Comparison of ENCODE assay signal across 12 cellular contexts in the genomic region with DNA sequence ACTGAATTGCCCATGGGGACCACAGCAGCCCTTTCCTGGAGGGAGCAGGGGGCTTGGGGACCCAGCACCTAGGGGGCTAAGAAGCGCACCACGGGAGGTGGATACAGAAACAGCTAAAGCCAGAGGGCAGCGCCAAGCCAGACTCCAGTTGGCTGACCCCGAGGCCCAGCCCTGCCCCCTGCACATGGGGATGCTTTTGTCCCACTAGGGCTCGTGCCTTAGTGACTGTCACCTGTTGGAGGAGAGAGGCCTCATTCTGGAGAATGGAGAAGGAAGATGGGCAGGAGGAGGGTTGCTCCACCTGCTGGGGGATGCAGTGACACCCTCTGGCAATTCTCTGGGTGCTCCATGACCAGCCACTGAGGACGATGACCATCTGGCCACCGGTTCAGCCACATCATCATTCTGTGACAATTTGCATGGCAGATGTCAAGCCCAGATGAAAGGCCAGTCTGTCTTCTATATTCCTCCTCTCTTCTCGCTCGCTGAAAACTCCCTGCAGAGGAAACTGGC.
DNase-seq lines count a peak whose midpoint lies in the region; ATAC-seq and TF ChIP-seq lines count a peak whose summit lies in the region.
"Had no signal": no experiment of that assay in that cellular context is flagged by ENCODE, and none has a peak within 500 bp of the region (broad histone marks: within the 10 kb centered on the region; RNA-seq: fewer than 3 reads in every experiment).

No MANE protein-coding gene starts in this region.

- H3K4me1 Mint-ChIP-seq in neural crest cell (peaks cover 62% of the 10 kb centered on the region), progenitor cell of endocrine pancreas (ENCODE audit: low read depth) (peaks cover 10% of the 10 kb centered on the region)
- H3K4me1 Mint-ChIP-seq in effector memory CD8-positive, alpha-beta T cell (ENCODE audit: low read depth in 2 of 2) = peaks cover 17 to 35% of the 10 kb centered on the region in 2 donors

- TF ChIP-seq CTCF in choroid plexus epithelial cell (conservative IDR thresholded peaks at IDR 0.05; ENCODE audit: low read depth, low read length) (peak; percentile 43), neural crest cell (conservative IDR thresholded peaks at IDR 0.05) (peak; percentile 19), progenitor cell of endocrine pancreas (IDR thresholded peaks at IDR 0.05; ENCODE audit: unreplicated experiment) (no peak)

- H3K9me3 Mint-ChIP-seq in neural crest cell (no peaks in the 10 kb centered on the region), progenitor cell of endocrine pancreas (ENCODE audit: low read depth) (no peaks in the 10 kb centered on the region)
- H3K9me3 Mint-ChIP-seq in effector memory CD8-positive, alpha-beta T cell = no peaks in the 10 kb centered on the region
- H3K9me3 Mint-ChIP-seq: type B pancreatic cell had no signal

- ATAC-seq in effector memory CD8-positive, alpha-beta T cell (replicated peaks) = no peak

- H3K4me3 Mint-ChIP-seq in neural crest cell (no peak overlapping the region), progenitor cell of endocrine pancreas (ENCODE audit: low read depth) (no peak overlapping the region)
- no peak overlapping the region for H3K4me3 Mint-ChIP-seq in effector memory CD8-positive, alpha-beta T cell
- H3K4me3 Mint-ChIP-seq: type B pancreatic cell had no signal

- peaks cover 7% of the 10 kb centered on the region for H3K27me3 Mint-ChIP-seq in neural crest cell (ENCODE audit: low read depth)
- H3K27me3 Mint-ChIP-seq in progenitor cell of endocrine pancreas = peaks cover 69% of the 10 kb centered on the region
- H3K27me3 Mint-ChIP-seq in effector memory CD8-positive, alpha-beta T cell = peaks cover 7 to 21% of the 10 kb centered on the region in 2 donors

- H3K36me3 ChIP-seq in KOPT-K1 (ENCODE audit: insufficient read depth, low read length) = no peaks in the 10 kb centered on the region

- H3K27ac Mint-ChIP-seq in neural crest cell (ENCODE audit: unreplicated experiment) (no peak overlapping the region), progenitor cell of endocrine pancreas (no peak overlapping the region)
- H3K27ac Mint-ChIP-seq in effector memory CD8-positive, alpha-beta T cell = no peak overlapping the region
- H3K27ac Mint-ChIP-seq: type B pancreatic cell had no signal

- H3K36me3 Mint-ChIP-seq in neural crest cell (ENCODE audit: low read depth) (no peaks in the 10 kb centered on the region), progenitor cell of endocrine pancreas (ENCODE audit: insufficient read depth) (no peaks in the 10 kb centered on the region)
- peaks cover 10% of the 10 kb centered on the region for H3K36me3 Mint-ChIP-seq in effector memory CD8-positive, alpha-beta T cell (ENCODE audit: insufficient read depth)
- H3K36me3 Mint-ChIP-seq: type B pancreatic cell had no signal

- peak; percentile 20 for DNase-seq in DMS 273 (lab: John Stamatoyannopoulos, UW; ENCODE audit: unreplicated experiment)
- no peak for DNase-seq in DMS 273 treated with DMSO at 0.1 percent for 48 hours (lab: John Stamatoyannopoulos, UW)
- DNase-seq in choroid plexus epithelial cell (ENCODE audit: low read depth) = no peak
- DNase-seq in neural crest cell (ENCODE audit: low read depth, low spot score) = no peak
- no peak for DNase-seq in stimulated activated CD4-positive, alpha-beta T cell treated with anti-CD3 and anti-CD28 coated beads, Interleukin-15, amount 100 ng/mL, for 24 hours
- DNase-seq in progenitor cell of endocrine pancreas (ENCODE audit: low spot score, unreplicated experiment) = no peak
- DNase-seq in effector memory CD8-positive, alpha-beta T cell = no peak
- DNase-seq: SHP77 had no signal

- no peak overlapping the region for H3K4me3 ChIP-seq in choroid plexus epithelial cell (ENCODE audit: low read depth, low read length)
- H3K4me3 ChIP-seq: mucosa of descending colon had no signal

- peak overlapping the region; percentile 70 for H3K27ac ChIP-seq in KOPT-K1 (ENCODE audit: low read depth, low read length, poor library complexity, severe bottlenecking)
- H3K27ac ChIP-seq: 22Rv1 had no signal

- H3K9me3 ChIP-seq in KOPT-K1 (ENCODE audit: insufficient read depth, low read length, poor library complexity, severe bottlenecking) = no peaks in the 10 kb centered on the region
- H3K9me3 ChIP-seq: mucosa of descending colon had no signal
